Comparison of ENCODE assay signal across 2 cellular contexts in genomic region chr10:30354669-30355068, GRCh38.
A peak's percentile ranks its signal among the peaks of the same experiment; 100 is the strongest.
TF ChIP-seq lines count a peak whose summit lies in the region.

No MANE protein-coding gene starts in this region.

TF ChIP-seq in HepG2, 621 proteins besides CTCF, POLR2A, EP300 and RAD21:
- TF ChIP-seq, protein P1, sequence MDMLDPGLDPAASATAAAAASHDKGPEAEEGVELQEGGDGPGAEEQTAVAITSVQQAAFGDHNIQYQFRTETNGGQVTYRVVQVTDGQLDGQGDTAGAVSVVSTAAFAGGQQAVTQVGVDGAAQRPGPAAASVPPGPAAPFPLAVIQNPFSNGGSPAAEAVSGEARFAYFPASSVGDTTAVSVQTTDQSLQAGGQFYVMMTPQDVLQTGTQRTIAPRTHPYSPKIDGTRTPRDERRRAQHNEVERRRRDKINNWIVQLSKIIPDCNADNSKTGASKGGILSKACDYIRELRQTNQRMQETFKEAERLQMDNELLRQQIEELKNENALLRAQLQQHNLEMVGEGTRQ (IDR thresholded peaks at IDR 0.05; ENCODE audit: low read depth, low read length): 0 out of 2 replicates have a peak, but pooled peaks have one; percentile 24
- TF ChIP-seq, protein P1 (CRISPR knock-in tag; IDR thresholded peaks at IDR 0.05; ENCODE audit: borderline replicate concordance): no peak
- TF ChIP-seq RAD51 (IDR thresholded peaks at IDR 0.05; ENCODE audit: borderline replicate concordance) (peak; percentile 78), NR2F2 (IDR thresholded peaks at IDR 0.05; ENCODE audit: borderline replicate concordance, low read depth) (no peak), ZNF296 (CRISPR knock-in tag; conservative IDR thresholded peaks at IDR 0.05) (no peak), KDM5B (CRISPR knock-in tag; IDR thresholded peaks at IDR 0.05; ENCODE audit: borderline replicate concordance) (no peak)

TF ChIP-seq in GM12878, 131 proteins besides CTCF, POLR2A, EP300 and RAD21:
- TF ChIP-seq, protein P2, sequence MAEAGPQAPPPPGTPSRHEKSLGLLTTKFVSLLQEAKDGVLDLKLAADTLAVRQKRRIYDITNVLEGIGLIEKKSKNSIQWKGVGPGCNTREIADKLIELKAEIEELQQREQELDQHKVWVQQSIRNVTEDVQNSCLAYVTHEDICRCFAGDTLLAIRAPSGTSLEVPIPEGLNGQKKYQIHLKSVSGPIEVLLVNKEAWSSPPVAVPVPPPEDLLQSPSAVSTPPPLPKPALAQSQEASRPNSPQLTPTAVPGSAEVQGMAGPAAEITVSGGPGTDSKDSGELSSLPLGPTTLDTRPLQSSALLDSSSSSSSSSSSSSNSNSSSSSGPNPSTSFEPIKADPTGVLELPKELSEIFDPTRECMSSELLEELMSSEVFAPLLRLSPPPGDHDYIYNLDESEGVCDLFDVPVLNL (IDR thresholded peaks at IDR 0.05; ENCODE audit: low read depth, low read length): no peak
- TF ChIP-seq, protein P3, sequence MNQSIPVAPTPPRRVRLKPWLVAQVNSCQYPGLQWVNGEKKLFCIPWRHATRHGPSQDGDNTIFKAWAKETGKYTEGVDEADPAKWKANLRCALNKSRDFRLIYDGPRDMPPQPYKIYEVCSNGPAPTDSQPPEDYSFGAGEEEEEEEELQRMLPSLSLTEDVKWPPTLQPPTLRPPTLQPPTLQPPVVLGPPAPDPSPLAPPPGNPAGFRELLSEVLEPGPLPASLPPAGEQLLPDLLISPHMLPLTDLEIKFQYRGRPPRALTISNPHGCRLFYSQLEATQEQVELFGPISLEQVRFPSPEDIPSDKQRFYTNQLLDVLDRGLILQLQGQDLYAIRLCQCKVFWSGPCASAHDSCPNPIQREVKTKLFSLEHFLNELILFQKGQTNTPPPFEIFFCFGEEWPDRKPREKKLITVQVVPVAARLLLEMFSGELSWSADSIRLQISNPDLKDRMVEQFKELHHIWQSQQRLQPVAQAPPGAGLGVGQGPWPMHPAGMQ (IDR thresholded peaks at IDR 0.05; ENCODE audit: borderline replicate concordance): no peak
- TF ChIP-seq, protein P4, sequence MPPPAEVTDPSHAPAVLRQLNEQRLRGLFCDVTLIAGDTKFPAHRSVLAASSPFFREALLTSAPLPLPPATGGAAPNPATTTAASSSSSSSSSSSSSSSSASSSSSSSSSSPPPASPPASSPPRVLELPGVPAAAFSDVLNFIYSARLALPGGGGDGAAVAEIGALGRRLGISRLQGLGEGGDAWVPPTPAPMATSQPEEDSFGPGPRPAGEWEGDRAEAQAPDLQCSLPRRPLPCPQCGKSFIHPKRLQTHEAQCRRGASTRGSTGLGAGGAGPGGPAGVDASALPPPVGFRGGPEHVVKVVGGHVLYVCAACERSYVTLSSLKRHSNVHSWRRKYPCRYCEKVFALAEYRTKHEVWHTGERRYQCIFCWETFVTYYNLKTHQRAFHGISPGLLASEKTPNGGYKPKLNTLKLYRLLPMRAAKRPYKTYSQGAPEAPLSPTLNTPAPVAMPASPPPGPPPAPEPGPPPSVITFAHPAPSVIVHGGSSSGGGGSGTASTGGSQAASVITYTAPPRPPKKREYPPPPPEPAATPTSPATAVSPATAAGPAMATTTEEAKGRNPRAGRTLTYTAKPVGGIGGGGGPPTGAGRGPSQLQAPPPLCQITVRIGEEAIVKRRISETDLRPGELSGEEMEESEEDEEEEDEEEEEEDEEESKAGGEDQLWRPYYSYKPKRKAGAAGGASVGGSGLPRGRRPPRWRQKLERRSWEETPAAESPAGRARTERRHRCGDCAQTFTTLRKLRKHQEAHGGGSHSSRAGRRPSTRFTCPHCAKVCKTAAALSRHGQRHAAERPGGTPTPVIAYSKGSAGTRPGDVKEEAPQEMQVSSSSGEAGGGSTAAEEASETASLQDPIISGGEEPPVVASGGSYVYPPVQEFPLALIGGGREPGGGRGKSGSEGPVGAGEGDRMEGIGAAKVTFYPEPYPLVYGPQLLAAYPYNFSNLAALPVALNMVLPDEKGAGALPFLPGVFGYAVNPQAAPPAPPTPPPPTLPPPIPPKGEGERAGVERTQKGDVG (CRISPR knock-in tag; IDR thresholded peaks at IDR 0.05): no peak
- TF ChIP-seq CHD1 (IDR thresholded peaks at IDR 0.05; ENCODE audit: low read depth, low read length) (no peak), RAD51 (IDR thresholded peaks at IDR 0.05) (peak; percentile 52; the same call in 1 of the 2 replicates), HDAC2 (IDR thresholded peaks at IDR 0.05) (no peak), NBN (IDR thresholded peaks at IDR 0.05) (no peak)
- TF ChIP-seq, protein P5, sequence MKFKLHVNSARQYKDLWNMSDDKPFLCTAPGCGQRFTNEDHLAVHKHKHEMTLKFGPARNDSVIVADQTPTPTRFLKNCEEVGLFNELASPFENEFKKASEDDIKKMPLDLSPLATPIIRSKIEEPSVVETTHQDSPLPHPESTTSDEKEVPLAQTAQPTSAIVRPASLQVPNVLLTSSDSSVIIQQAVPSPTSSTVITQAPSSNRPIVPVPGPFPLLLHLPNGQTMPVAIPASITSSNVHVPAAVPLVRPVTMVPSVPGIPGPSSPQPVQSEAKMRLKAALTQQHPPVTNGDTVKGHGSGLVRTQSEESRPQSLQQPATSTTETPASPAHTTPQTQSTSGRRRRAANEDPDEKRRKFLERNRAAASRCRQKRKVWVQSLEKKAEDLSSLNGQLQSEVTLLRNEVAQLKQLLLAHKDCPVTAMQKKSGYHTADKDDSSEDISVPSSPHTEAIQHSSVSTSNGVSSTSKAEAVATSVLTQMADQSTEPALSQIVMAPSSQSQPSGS (IDR thresholded peaks at IDR 0.05; ENCODE audit: low read length): no peak
